ENCODE assay signal across 35 cellular contexts in genomic region chr11:128310005-128310404, GRCh38.
DNase-seq lines count a peak whose midpoint lies in the region; ATAC-seq and TF ChIP-seq lines count a peak whose summit lies in the region.
"Had no signal": no experiment of that assay in that cellular context is flagged by ENCODE, and none has a peak within 500 bp of the region (broad histone marks: within the 10 kb centered on the region; RNA-seq: fewer than 3 reads in every experiment).

No MANE protein-coding gene starts in this region.

- no peaks in the 10 kb centered on the region for H3K36me3 ChIP-seq in esophagus muscularis mucosa
- H3K36me3 ChIP-seq: right atrium auricular region, uterus had no signal

- no peak overlapping the region for H3K4me3 Mint-ChIP-seq in T-helper 2 cell treated with Interferon-gamma antibody and Interleukin-4, amounts not matched to agents 5 μg/mL and 100 μg/mL, for 36 hours
- H3K4me3 Mint-ChIP-seq in stimulated activated naive CD8-positive, alpha-beta T cell treated with anti-CD3 and anti-CD28 coated beads, Interleukin-15, Interleukin-2, amounts not matched to agents 100 ng/mL and 50 ng/mL, for 24 hours, result no peak overlapping the region
- H3K4me3 Mint-ChIP-seq: CD14-positive monocyte; endodermal cell; neural crest cell; stimulated activated memory B cell treated with anti-CD40 and anti-IgM and Interleukin-4, amounts not matched to agents 10 μg/mL and 1 μg/mL and 100 μg/mL, for 72 hours had no signal

- H3K27ac ChIP-seq in esophagus muscularis mucosa (replicated peaks in 1 of 4), result no peak overlapping the region
- H3K27ac ChIP-seq: coronary artery, GM23248, KMS-11, parathyroid adenoma, right atrium auricular region, testis, uterus had no signal

- H3K27me3 Mint-ChIP-seq in T-helper 2 cell treated with Interferon-gamma antibody and Interleukin-4, amounts not matched to agents 5 μg/mL and 100 μg/mL, for 36 hours (ENCODE audit: low read depth), result no peaks in the 10 kb centered on the region
- H3K27me3 Mint-ChIP-seq in stimulated activated naive CD8-positive, alpha-beta T cell treated with anti-CD3 and anti-CD28 coated beads, Interleukin-15, Interleukin-2, amounts not matched to agents 100 ng/mL and 50 ng/mL, for 24 hours, result no peaks in the 10 kb centered on the region
- H3K27me3 Mint-ChIP-seq: stimulated activated memory B cell treated with anti-CD40 and anti-IgM and Interleukin-4, amounts not matched to agents 10 μg/mL and 1 μg/mL and 100 μg/mL, for 72 hours had no signal

- peaks cover 30% of the 10 kb centered on the region for H3K9me3 Mint-ChIP-seq in T-helper 2 cell treated with Interferon-gamma antibody and Interleukin-4, amounts not matched to agents 5 μg/mL and 100 μg/mL, for 36 hours
- H3K9me3 Mint-ChIP-seq in stimulated activated naive CD8-positive, alpha-beta T cell treated with anti-CD3 and anti-CD28 coated beads, Interleukin-15, Interleukin-2, amounts not matched to agents 100 ng/mL and 50 ng/mL, for 24 hours, result peaks cover 21% of the 10 kb centered on the region

- peaks cover 61% of the 10 kb centered on the region for H3K4me1 Mint-ChIP-seq in T-helper 2 cell treated with Interferon-gamma antibody and Interleukin-4, amounts not matched to agents 5 μg/mL and 100 μg/mL, for 36 hours (ENCODE audit: low read depth)
- peaks cover 86% of the 10 kb centered on the region for H3K4me1 Mint-ChIP-seq in stimulated activated naive CD8-positive, alpha-beta T cell treated with anti-CD3 and anti-CD28 coated beads, Interleukin-15, Interleukin-2, amounts not matched to agents 100 ng/mL and 50 ng/mL, for 24 hours (ENCODE audit: low read depth)
- H3K4me1 Mint-ChIP-seq: endodermal cell, neural crest cell had no signal

- ATAC-seq in stimulated activated naive CD8-positive, alpha-beta T cell treated with anti-CD3 and anti-CD28 coated beads, Interleukin-15, Interleukin-2, amounts not matched to agents 100 U/mL and 50 U/mL, for 24 hours, result no peak
- no peak for ATAC-seq in GM21737 (IDR thresholded peaks at IDR 0.05; ENCODE audit: unreplicated experiment)
- ATAC-seq: esophagus mucosa; mucosa of descending colon; stimulated activated memory B cell treated with anti-CD40 and anti-IgM and Interleukin-4, amounts not matched to agents 10 μg/mL and 1 μg/mL and 100 μg/mL, for 72 hours had no signal

- no peaks in the 10 kb centered on the region for H3K27me3 ChIP-seq in esophagus muscularis mucosa
- H3K27me3 ChIP-seq: right atrium auricular region, testis, uterus had no signal

- no peak for TF ChIP-seq EP300 in esophagus muscularis mucosa (IDR thresholded peaks at IDR 0.05)

- no peak for TF ChIP-seq CTCF in esophagus muscularis mucosa (IDR thresholded peaks at IDR 0.05)

- peaks cover 0 to 6% (median 0%) of the 10 kb centered on the region in 4 donors for H3K9me3 ChIP-seq in esophagus muscularis mucosa
- H3K9me3 ChIP-seq: right atrium auricular region, testis, uterus had no signal

- no peak for TF ChIP-seq POLR2A in esophagus muscularis mucosa (IDR thresholded peaks at IDR 0.05; ENCODE audit: low read depth)

- H3K36me3 Mint-ChIP-seq in T-helper 2 cell treated with Interferon-gamma antibody and Interleukin-4, amounts not matched to agents 5 μg/mL and 100 μg/mL, for 36 hours (ENCODE audit: low read depth), result peaks cover 35% of the 10 kb centered on the region
- peaks cover 18% of the 10 kb centered on the region for H3K36me3 Mint-ChIP-seq in stimulated activated naive CD8-positive, alpha-beta T cell treated with anti-CD3 and anti-CD28 coated beads, Interleukin-15, Interleukin-2, amounts not matched to agents 100 ng/mL and 50 ng/mL, for 24 hours (ENCODE audit: low read depth)

- peak overlapping the region; percentile 69 for H3K27ac Mint-ChIP-seq in T-helper 2 cell treated with Interferon-gamma antibody and Interleukin-4, amounts not matched to agents 5 μg/mL and 100 μg/mL, for 36 hours
- H3K27ac Mint-ChIP-seq in stimulated activated naive CD8-positive, alpha-beta T cell treated with anti-CD3 and anti-CD28 coated beads, Interleukin-15, Interleukin-2, amounts not matched to agents 100 ng/mL and 50 ng/mL, for 24 hours, result peak overlapping the region; percentile 88
- H3K27ac Mint-ChIP-seq: CD14-positive monocyte; endodermal cell; stimulated activated memory B cell treated with anti-CD40 and anti-IgM and Interleukin-4, amounts not matched to agents 10 μg/mL and 1 μg/mL and 100 μg/mL, for 72 hours had no signal

- WGBS in esophagus muscularis mucosa, result 82% methylated on average over 3 of the region's 3 CpGs

- H3K4me3 ChIP-seq in esophagus muscularis mucosa, result no peak overlapping the region
- H3K4me3 ChIP-seq: coronary artery, GM23248, lung, mucosa of descending colon, right atrium auricular region, testis, uterus had no signal

- intact Hi-C loops in esophagus muscularis mucosa (cut with DNase I), result no loop called here

- no peak for DNase-seq in T-helper 2 cell treated with Interferon-gamma antibody and Interleukin-4, amounts not matched to agents 5 μg/mL and 100 μg/mL, for 36 hours (ENCODE audit: low spot score)
- DNase-seq in T-helper 2 cell (no peak), esophagus muscularis mucosa (ENCODE audit: extremely low spot score) (peak; percentile 14), cerebellar cortex (ENCODE audit: low spot score) (no peak)
- DNase-seq in stimulated activated naive CD8-positive, alpha-beta T cell treated with anti-CD3 and anti-CD28 coated beads, Interleukin-15, Interleukin-2, amounts not matched to agents 100 U/mL and 50 U/mL, for 24 hours, result no peak
- no peak for DNase-seq in stimulated activated CD4-positive, alpha-beta T cell treated with anti-CD3 and anti-CD28 coated beads, Interleukin-4, amount 100 ng/mL, for 4 hours
- DNase-seq: 8988T; activated CD4-positive, CD25-positive, alpha-beta regulatory T cell treated with anti-CD3 and anti-CD28 coated beads, Interleukin-2, amount 50 U/mL, for 72 hours; activated CD8-positive, alpha-beta memory T cell treated with anti-CD3 and anti-CD28 coated beads, Interleukin-2, amount 50 U/mL, for 4 hours; activated gamma-delta T cell; anterior cingulate cortex; DMS 273 treated with DMSO at 0.1 percent for 48 hours; endodermal cell; foreskin melanocyte; GM23248; mucosa of descending colon; NCI-H1417; NCI-H2029 treated with DMSO at 0.1 percent for 48 hours; NCI-H226; NCI-H748 treated with DMSO at 0.1 percent for 48 hours; stimulated activated CD4-positive, alpha-beta T cell treated with anti-CD3 and anti-CD28 coated beads, Interleukin-12 subunit alpha, Interleukin-12 subunit beta, amount 100 ng/mL, for 4 hours; stimulated activated CD4-positive, alpha-beta T cell treated with anti-CD3 and anti-CD28 coated beads, Interleukin-4, amount 100 ng/mL, for 1 hour; testis; uterus had no signal

- H3K4me1 ChIP-seq in esophagus muscularis mucosa, result no peaks in the 10 kb centered on the region
- H3K4me1 ChIP-seq: parathyroid adenoma, right atrium auricular region, testis, uterus had no signal
